Comparison of ENCODE assay signal across 24 cellular contexts in genomic region chr3:164683516-164683915, GRCh38.
"Had no signal": no experiment of that assay in that cellular context is flagged by ENCODE, and none has a peak within 500 bp of the region (broad histone marks: within the 10 kb centered on the region; RNA-seq: fewer than 3 reads in every experiment).

No MANE protein-coding gene starts in this region.

- H3K27ac ChIP-seq: HL-60, KMS-11, RWPE1 had no signal

- FAIRE-seq: HepG2, K562 had no signal

- ATAC-seq: HepG2, K562, SK-N-SH treated with all-trans-retinoic acid at 6 μM for 48 hours had no signal

- H3K4me3 Mint-ChIP-seq: IgD-negative memory B cell had no signal

- H3K4me2 ChIP-seq: KMS-11 had no signal

- H3K9ac ChIP-seq: KMS-11 had no signal

- H3K4me3 ChIP-seq: K562 had no signal

- H3K4me1 Mint-ChIP-seq: IgD-negative memory B cell had no signal

- H3K36me3 Mint-ChIP-seq: IgD-negative memory B cell had no signal

- DNase-seq: Kasumi-1, MV-4-11, NCI-H1048, NCI-H1105, NCI-H1417, NCI-H1436 treated with DMSO at 0.1 percent for 48 hours, NCI-H1694, NCI-H187 treated with DMSO at 0.1 percent for 48 hours, NCI-H2029 treated with DMSO at 0.1 percent for 48 hours, NCI-H2107, NCI-H2227 treated with DMSO at 0.1 percent for 48 hours, NCI-H446, NCI-H510A, NCI-H524 treated with DMSO at 0.1 percent for 48 hours, NCI-H69, NCI-H774, SHP77 had no signal

- H3K27ac Mint-ChIP-seq: IgD-negative memory B cell had no signal
